In genomic region chr9:107587175-107587963, GRCh38 we compare ENCODE assay signal across 12 cellular contexts.
DNase-seq lines count a peak whose midpoint lies in the region; ATAC-seq, FAIRE-seq and TF ChIP-seq lines count a peak whose summit lies in the region.
"Had no signal": no experiment of that assay in that cellular context is flagged by ENCODE, and none has a peak within 500 bp of the region (broad histone marks: within the 10 kb centered on the region; RNA-seq: fewer than 3 reads in every experiment).

No MANE protein-coding gene starts in this region.

- H4K91ac ChIP-seq in H1 (replicated peaks; ENCODE audit: insufficient read length, low read length): no peak overlapping the region

- H4K8ac ChIP-seq in H1 (ENCODE audit: extremely low read depth, insufficient read depth, low read length): no peak overlapping the region

- no peak overlapping the region for H3K56ac ChIP-seq in H1 (replicated peaks; ENCODE audit: insufficient read length, low read depth, low read length)

- H3K36me3 ChIP-seq in breast epithelium (no peaks in the 10 kb centered on the region), mammary epithelial cell (ENCODE audit: insufficient read depth, low read length) (no peaks in the 10 kb centered on the region), H1 (ENCODE audit: control insufficient read depth in 2 of 4, insufficient read depth in 4 of 4, low read length in 3 of 4) (no peaks in the 10 kb centered on the region), mucosa of descending colon (ENCODE audit: low read depth) (no peaks in the 10 kb centered on the region), aorta (ENCODE audit: control insufficient read depth in 1 of 2, insufficient read depth in 2 of 2, low read length in 1 of 2) (no peaks in the 10 kb centered on the region)
- H3K36me3 ChIP-seq: cardiac muscle cell, SJSA1 had no signal

- H3K4ac ChIP-seq in H1 (replicated peaks; ENCODE audit: insufficient read length, low read depth, low read length): no peak overlapping the region

- POLR2A ChIA-PET in H1 (lab: Charles Lee; ENCODE audit: partially characterized antibody): no interaction called here

- no peak overlapping the region for H2BK20ac ChIP-seq in H1 (ENCODE audit: low read length)

- H2BK5ac ChIP-seq in H1 (ENCODE audit: low read depth, low read length): no peak overlapping the region

- H3K79me2 ChIP-seq in mammary epithelial cell (ENCODE audit: insufficient read depth, low read length) (no peaks in the 10 kb centered on the region), H1 (ENCODE audit: control insufficient read depth in 1 of 2, insufficient read depth in 2 of 2, low read length in 2 of 2) (no peaks in the 10 kb centered on the region)

- no peak for TF ChIP-seq RAD21 in H1 (IDR thresholded peaks at IDR 0.05 in 1 of 2, conservative IDR thresholded peaks at IDR 0.05 in 1 of 2; ENCODE audit: low read depth in 2 of 2, low read length in 2 of 2)

- TF ChIP-seq EP300 in H1 (IDR thresholded peaks at IDR 0.05; ENCODE audit: borderline replicate concordance in 1 of 2, low read depth in 2 of 2, low read length in 2 of 2): no peak

- no peak for FAIRE-seq in H1 (lab: Jason Lieb, UNC)
- FAIRE-seq: GM12891 had no signal

- CTCF ChIA-PET in mammary epithelial cell (lab: Charles Lee; ENCODE audit: low non-redundant PET): no interaction called here
- CTCF ChIA-PET in H1 (lab: Charles Lee; ENCODE audit: partially characterized antibody): interaction anchor here (0.6 kb wide), 1 partner anchor 491 kb away, joined by 3 read pairs; no protein-coding TSS in a partner anchor

- no peak overlapping the region for H2AK5ac ChIP-seq in H1 (ENCODE audit: low read depth, low read length)

- H4K20me1 ChIP-seq in mammary epithelial cell (ENCODE audit: insufficient read depth, low read length) (no peaks in the 10 kb centered on the region), H1 (replicated peaks in 1 of 2; ENCODE audit: control insufficient read depth in 1 of 2, insufficient read depth in 2 of 2, low read length in 2 of 2) (no peaks in the 10 kb centered on the region)

- H2AFZ ChIP-seq in mammary epithelial cell (ENCODE audit: low read depth, low read length) (no peak overlapping the region), H1 (ENCODE audit: low read length) (no peak overlapping the region; the same call in 1 of the 2 replicates)

- H3K23me2 ChIP-seq in H1 (ENCODE audit: low read depth, low read length): no peaks in the 10 kb centered on the region

- 86% methylated on average over 23 of the region's 26 CpGs for WGBS in mammary epithelial cell (ENCODE audit: low coverage, missing lambda C conversion rate)
- 92% methylated on average over 26 of the region's 26 CpGs; no CpG with 5 or more reads in 1 of the 2 experiments for WGBS in H1 (ENCODE audit: extremely low coverage in 1 of 2, insufficient coverage in 1 of 2, insufficient read length in 1 of 2, insufficient replicate concordance in 2 of 2, low coverage in 1 of 2, low lambda C conversion rate in 2 of 2, missing lambda C conversion rate in 1 of 2), 2 experiments
- 39 to 48% methylated on average over 26 of the region's 26 CpGs for WGBS in aorta, 2 donors

- DNase-seq in breast epithelium (ENCODE audit: low spot score in 2 of 2): no peak
- DNase-seq in mammary epithelial cell: no peak
- no peak for DNase-seq in H1 (ENCODE audit: low read depth in 1 of 2, low spot score in 2 of 2)
- peak; percentile 85 to 93 (median 86) for DNase-seq in mucosa of descending colon
- DNase-seq in aorta: peak; percentile 59 to 81
- DNase-seq in activated T-cell treated with anti-CD3 and anti-CD28 coated beads for 4 hours: no peak
- DNase-seq in AG08396 (ENCODE audit: low spot score): no peak
- DNase-seq: NCI-H187 had no signal

- H3K79me1 ChIP-seq in H1 (ENCODE audit: low read depth, low read length): no peaks in the 10 kb centered on the region

- H3K4me2 ChIP-seq in mammary epithelial cell (ENCODE audit: insufficient read depth, low read depth, low read length) (no peak overlapping the region), H1 (ENCODE audit: insufficient read depth in 1 of 2, low read depth in 2 of 2, low read length in 2 of 2) (no peak overlapping the region)

- TF ChIP-seq POLR2A in breast epithelium (IDR thresholded peaks at IDR 0.05): no peak
- no peak for TF ChIP-seq POLR2A in H1 (IDR thresholded peaks at IDR 0.05; ENCODE audit: control extremely low read depth in 1 of 2, low read depth in 2 of 2, low read length in 2 of 2)

- H2BK120ac ChIP-seq in H1 (replicated peaks; ENCODE audit: low read depth, low read length): no peak overlapping the region

- H3K27me3 ChIP-seq in breast epithelium (no peaks in the 10 kb centered on the region), mammary epithelial cell (ENCODE audit: insufficient read depth, low read length) (no peaks in the 10 kb centered on the region), H1 (replicated peaks in 1 of 4; ENCODE audit: control insufficient read depth in 3 of 4, extremely low read depth in 1 of 4, insufficient read depth in 3 of 4, low read length in 3 of 4) (no peaks in the 10 kb centered on the region), aorta (ENCODE audit: control insufficient read depth in 1 of 2, insufficient read depth in 2 of 2, low read length in 1 of 2) (no peaks in the 10 kb centered on the region)
- H3K27me3 ChIP-seq: cardiac muscle cell, SJSA1 had no signal

- no peak overlapping the region for H3K18ac ChIP-seq in H1 (ENCODE audit: extremely low read depth, low read length)

- H2BK15ac ChIP-seq in H1 (ENCODE audit: low read length): no peak overlapping the region

- in situ Hi-C loops in mammary epithelial cell (cut with MboI; ENCODE audit: low sequenced_read_pairs in 2 of 2): no loop called here

- peak; percentile 91 for ATAC-seq in mucosa of descending colon
- ATAC-seq in aorta (ENCODE audit: low FRiP score): peak; percentile 82
- ATAC-seq in HG03025 (IDR thresholded peaks at IDR 0.05; ENCODE audit: low FRiP score, unreplicated experiment): no peak

- no peak overlapping the region for H4K5ac ChIP-seq in H1 (ENCODE audit: insufficient read length, low read depth, low read length)

- dilution Hi-C loops in mammary epithelial cell (cut with HindIII; ENCODE audit: low sequenced_read_pairs): no loop called here

- H2BK12ac ChIP-seq in H1 (ENCODE audit: low read depth, low read length): peak overlapping the region; percentile 60; the same call in 1 of the 2 replicates

- H3K27ac ChIP-seq in breast epithelium: peak overlapping the region in 1 of 2 donors; percentile 76
- H3K27ac ChIP-seq in mammary epithelial cell (ENCODE audit: insufficient read depth, low read depth, low read length): no peak overlapping the region
- H3K27ac ChIP-seq in H1 (ENCODE audit: low read depth, low read length): no peak overlapping the region
- no peak overlapping the region for H3K27ac ChIP-seq in aorta (ENCODE audit: low read depth in 1 of 2, low read length in 2 of 2)
- H3K27ac ChIP-seq: cardiac muscle cell, SJSA1 had no signal

- TF ChIP-seq CTCF in breast epithelium (IDR thresholded peaks at IDR 0.05) (no peak), mammary epithelial cell (conservative IDR thresholded peaks at IDR 0.05 in 1 of 2, IDR thresholded peaks at IDR 0.05 in 1 of 2; ENCODE audit: extremely low read depth in 1 of 2, insufficient read depth in 1 of 2, low read depth in 1 of 2, low read length in 2 of 2) (no peak), H1 (IDR thresholded peaks at IDR 0.05; ENCODE audit: control extremely low read depth in 1 of 3, insufficient read depth in 1 of 3, low read depth in 1 of 3, low read length in 3 of 3) (no peak), mucosa of descending colon (IDR thresholded peaks at IDR 0.05) (no peak)

- BruUV-seq in mammary epithelial cell (replicated peaks; lab: Mats Ljungman, UMichigan): no TSS peak

- H3K4me3 ChIP-seq in breast epithelium (peak overlapping the region in 2 of 3 donors; percentile 3 to 10), mammary epithelial cell (replicated peaks in 1 of 3; ENCODE audit: insufficient read depth in 1 of 3, low read depth in 2 of 3, low read length in 3 of 3) (no peak overlapping the region), H1 (ENCODE audit: extremely low read depth in 1 of 4, insufficient read depth in 2 of 4, low read depth in 3 of 4, low read length in 4 of 4) (no peak overlapping the region), mucosa of descending colon (no peak overlapping the region), aorta (ENCODE audit: low read length in 2 of 2) (no peak overlapping the region)
- H3K4me3 ChIP-seq: cardiac muscle cell, SJSA1 had no signal

- H3K14ac ChIP-seq in H1 (ENCODE audit: insufficient read length): no peak overlapping the region

- H3K9ac ChIP-seq in mammary epithelial cell (ENCODE audit: insufficient read depth, low read length): no peak overlapping the region
- H3K9ac ChIP-seq in H1 (replicated peaks in 1 of 4; ENCODE audit: extremely low read depth in 1 of 4, low read depth in 3 of 4, low read length in 3 of 4): no peak overlapping the region

- H3K23ac ChIP-seq in H1 (ENCODE audit: insufficient read length): no peak overlapping the region

- H3K4me1 ChIP-seq in breast epithelium (no peaks in the 10 kb centered on the region), mammary epithelial cell (ENCODE audit: insufficient read depth, low read length) (no peaks in the 10 kb centered on the region), H1 (replicated peaks in 1 of 4; ENCODE audit: control insufficient read depth in 3 of 4, insufficient read depth in 4 of 4, low read length in 3 of 4) (peaks cover 0 to 4% (median 0%) of the 10 kb centered on the region in 4 experiments; a peak in 1 of 7 replicates), mucosa of descending colon (ENCODE audit: low read depth) (peaks cover 7% of the 10 kb centered on the region), aorta (ENCODE audit: control insufficient read depth in 1 of 2, insufficient read depth in 2 of 2, low read length in 2 of 2) (no peaks in the 10 kb centered on the region)
- H3K4me1 ChIP-seq: SJSA1 had no signal

- H3K9me3 ChIP-seq in breast epithelium: no peaks in the 10 kb centered on the region
- no peaks in the 10 kb centered on the region for H3K9me3 ChIP-seq in mammary epithelial cell (replicated peaks; ENCODE audit: insufficient read depth, low read length)
- H3K9me3 ChIP-seq in H1 (ENCODE audit: insufficient read depth in 2 of 2, low read depth in 1 of 2, low read length in 1 of 2): no peaks in the 10 kb centered on the region
- H3K9me3 ChIP-seq in mucosa of descending colon: no peaks in the 10 kb centered on the region
- H3K9me3 ChIP-seq in aorta (ENCODE audit: control insufficient read depth, low read length): no peaks in the 10 kb centered on the region
- H3K9me3 ChIP-seq: SJSA1 had no signal

- intact Hi-C loops in breast epithelium (cut with DNase I; ENCODE audit: low total_unique reads) (no loop called here), mammary epithelial cell (cut with micrococcal nuclease) (no loop called here), mucosa of descending colon (cut with DNase I, micrococcal nuclease) (no loop called here), aorta (cut with DNase I) (no loop called here)

TF ChIP-seq in H1, 55 proteins besides CTCF, POLR2A, EP300 and RAD21 (continues in another document):
- TF ChIP-seq TCF12 (IDR thresholded peaks at IDR 0.05; ENCODE audit: low read depth, low read length) (no peak), YY1 (IDR thresholded peaks at IDR 0.05; ENCODE audit: low read depth, low read length) (no peak), BCL11A (IDR thresholded peaks at IDR 0.05; ENCODE audit: low read depth in 2 of 2, low read length in 2 of 2) (no peak)

Comparison
In these comparisons a context has a peak if more than half of its experiments do, and no peak if none do; other contexts are left out.
1. H3K4me3 ChIP-seq: peak in breast epithelium (2 of 3); none in mammary epithelial cell (0 of 3), H1 (0 of 4), mucosa of descending colon (single experiment) and aorta (0 of 2).
2. DNase-seq: peak in mucosa of descending colon (3 of 3) and aorta (2 of 2); none in breast epithelium (0 of 2), mammary epithelial cell (single experiment), H1 (0 of 2), activated T-cell treated with anti-CD3 and anti-CD28 coated beads for 4 hours (single experiment) and AG08396 (single experiment).